Comparison of ENCODE assay signal across 1 cellular context in the genomic region with DNA sequence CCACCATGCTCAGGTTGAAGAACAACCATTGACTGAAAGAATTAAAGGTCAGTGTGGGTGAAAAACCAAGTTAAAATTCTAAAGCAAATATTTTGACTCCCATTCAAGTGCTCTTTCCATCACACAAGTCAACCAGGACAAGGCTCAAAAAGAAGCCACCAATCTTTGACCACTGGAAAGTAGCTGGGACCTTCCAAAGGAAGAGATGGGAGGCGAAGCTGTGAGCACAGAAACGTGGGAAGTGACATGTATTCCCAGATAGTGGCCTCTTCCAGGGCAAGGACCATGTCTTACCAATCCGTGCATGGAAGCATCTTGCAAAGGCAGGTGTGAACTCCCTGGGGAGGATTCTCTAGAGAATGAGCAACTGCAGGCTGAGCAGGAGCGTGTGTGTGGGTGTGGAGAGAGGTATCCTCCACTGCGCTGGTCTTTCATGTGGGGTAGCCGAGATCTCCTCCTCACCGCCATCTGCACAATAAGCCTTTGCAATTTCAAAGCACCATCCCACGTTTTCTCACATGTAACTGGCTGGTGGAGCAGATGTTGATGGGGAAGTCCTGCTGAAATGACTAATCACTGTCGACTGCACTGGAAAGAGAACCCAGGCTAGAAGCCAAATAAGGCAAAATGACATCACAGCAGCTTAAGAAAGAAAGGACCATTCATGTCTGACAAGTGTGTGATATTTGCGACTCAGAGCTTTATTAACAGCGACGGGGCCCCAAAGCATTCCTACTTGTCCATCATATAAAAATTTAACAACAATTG.
TF ChIP-seq lines count a peak whose summit lies in the region.

No MANE protein-coding gene starts in this region.

TF ChIP-seq in K562, 482 proteins besides CTCF, POLR2A, EP300 and RAD21 (continued from another document):
- TF ChIP-seq, protein P1, sequence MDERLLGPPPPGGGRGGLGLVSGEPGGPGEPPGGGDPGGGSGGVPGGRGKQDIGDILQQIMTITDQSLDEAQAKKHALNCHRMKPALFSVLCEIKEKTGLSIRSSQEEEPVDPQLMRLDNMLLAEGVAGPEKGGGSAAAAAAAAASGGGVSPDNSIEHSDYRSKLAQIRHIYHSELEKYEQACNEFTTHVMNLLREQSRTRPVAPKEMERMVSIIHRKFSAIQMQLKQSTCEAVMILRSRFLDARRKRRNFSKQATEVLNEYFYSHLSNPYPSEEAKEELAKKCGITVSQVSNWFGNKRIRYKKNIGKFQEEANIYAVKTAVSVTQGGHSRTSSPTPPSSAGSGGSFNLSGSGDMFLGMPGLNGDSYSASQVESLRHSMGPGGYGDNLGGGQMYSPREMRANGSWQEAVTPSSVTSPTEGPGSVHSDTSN (CRISPR knock-in tag; IDR thresholded peaks at IDR 0.05; ENCODE audit: low read depth): no peak
- TF ChIP-seq, protein P1 (tag; conservative IDR thresholded peaks at IDR 0.05; ENCODE audit: low read depth): peak; percentile 74
- TF ChIP-seq MCM3 (IDR thresholded peaks at IDR 0.05): no peak
- no peak for TF ChIP-seq U2AF1 (optimal IDR thresholded peaks at IDR 0.05; ENCODE audit: low read depth, low read length)
- TF ChIP-seq CREM (IDR thresholded peaks at IDR 0.05; ENCODE audit: low read depth): peak; percentile 55
- TF ChIP-seq MEF2A (IDR thresholded peaks at IDR 0.05; ENCODE audit: control insufficient read depth, low read depth, low read length): 0 out of 2 replicates have a peak, but pooled peaks have one; percentile 9
- TF ChIP-seq MTA3 (IDR thresholded peaks at IDR 0.05; ENCODE audit: borderline replicate concordance): 0 out of 2 replicates have a peak, but pooled peaks have one; percentile 26
- TF ChIP-seq NFXL1 (CRISPR knock-in tag; IDR thresholded peaks at IDR 0.05): no peak
- peak; percentile 55; the same call in 1 of the 2 replicates for TF ChIP-seq ADNP (tag; IDR thresholded peaks at IDR 0.05)
- TF ChIP-seq, protein P2, sequence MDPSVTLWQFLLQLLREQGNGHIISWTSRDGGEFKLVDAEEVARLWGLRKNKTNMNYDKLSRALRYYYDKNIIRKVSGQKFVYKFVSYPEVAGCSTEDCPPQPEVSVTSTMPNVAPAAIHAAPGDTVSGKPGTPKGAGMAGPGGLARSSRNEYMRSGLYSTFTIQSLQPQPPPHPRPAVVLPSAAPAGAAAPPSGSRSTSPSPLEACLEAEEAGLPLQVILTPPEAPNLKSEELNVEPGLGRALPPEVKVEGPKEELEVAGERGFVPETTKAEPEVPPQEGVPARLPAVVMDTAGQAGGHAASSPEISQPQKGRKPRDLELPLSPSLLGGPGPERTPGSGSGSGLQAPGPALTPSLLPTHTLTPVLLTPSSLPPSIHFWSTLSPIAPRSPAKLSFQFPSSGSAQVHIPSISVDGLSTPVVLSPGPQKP (CRISPR knock-in tag; IDR thresholded peaks at IDR 0.05): no peak
- peak; percentile 91 to 99 for TF ChIP-seq SRF (CRISPR knock-in tag; IDR thresholded peaks at IDR 0.05)
- TF ChIP-seq, protein P3, sequence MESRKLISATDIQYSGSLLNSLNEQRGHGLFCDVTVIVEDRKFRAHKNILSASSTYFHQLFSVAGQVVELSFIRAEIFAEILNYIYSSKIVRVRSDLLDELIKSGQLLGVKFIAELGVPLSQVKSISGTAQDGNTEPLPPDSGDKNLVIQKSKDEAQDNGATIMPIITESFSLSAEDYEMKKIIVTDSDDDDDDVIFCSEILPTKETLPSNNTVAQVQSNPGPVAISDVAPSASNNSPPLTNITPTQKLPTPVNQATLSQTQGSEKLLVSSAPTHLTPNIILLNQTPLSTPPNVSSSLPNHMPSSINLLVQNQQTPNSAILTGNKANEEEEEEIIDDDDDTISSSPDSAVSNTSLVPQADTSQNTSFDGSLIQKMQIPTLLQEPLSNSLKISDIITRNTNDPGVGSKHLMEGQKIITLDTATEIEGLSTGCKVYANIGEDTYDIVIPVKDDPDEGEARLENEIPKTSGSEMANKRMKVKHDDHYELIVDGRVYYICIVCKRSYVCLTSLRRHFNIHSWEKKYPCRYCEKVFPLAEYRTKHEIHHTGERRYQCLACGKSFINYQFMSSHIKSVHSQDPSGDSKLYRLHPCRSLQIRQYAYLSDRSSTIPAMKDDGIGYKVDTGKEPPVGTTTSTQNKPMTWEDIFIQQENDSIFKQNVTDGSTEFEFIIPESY (CRISPR knock-in tag; IDR thresholded peaks at IDR 0.05): peak; percentile 46
- TF ChIP-seq PHB2 (IDR thresholded peaks at IDR 0.05; ENCODE audit: low read depth): no peak
- no peak for TF ChIP-seq ZNF282 (CRISPR knock-in tag; IDR thresholded peaks at IDR 0.05)
- peak; percentile 41 for TF ChIP-seq FOSL1 (tag; conservative IDR thresholded peaks at IDR 0.05)
- TF ChIP-seq NFRKB (IDR thresholded peaks at IDR 0.05; ENCODE audit: low read depth): no peak
- TF ChIP-seq MEF2D (tag; conservative IDR thresholded peaks at IDR 0.05; ENCODE audit: low read depth): no peak
- no peak for TF ChIP-seq ZNF124 (CRISPR knock-in tag; IDR thresholded peaks at IDR 0.05)
- TF ChIP-seq, protein P4, sequence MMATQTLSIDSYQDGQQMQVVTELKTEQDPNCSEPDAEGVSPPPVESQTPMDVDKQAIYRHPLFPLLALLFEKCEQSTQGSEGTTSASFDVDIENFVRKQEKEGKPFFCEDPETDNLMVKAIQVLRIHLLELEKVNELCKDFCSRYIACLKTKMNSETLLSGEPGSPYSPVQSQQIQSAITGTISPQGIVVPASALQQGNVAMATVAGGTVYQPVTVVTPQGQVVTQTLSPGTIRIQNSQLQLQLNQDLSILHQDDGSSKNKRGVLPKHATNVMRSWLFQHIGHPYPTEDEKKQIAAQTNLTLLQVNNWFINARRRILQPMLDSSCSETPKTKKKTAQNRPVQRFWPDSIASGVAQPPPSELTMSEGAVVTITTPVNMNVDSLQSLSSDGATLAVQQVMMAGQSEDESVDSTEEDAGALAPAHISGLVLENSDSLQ (IDR thresholded peaks at IDR 0.05): peak; percentile 36
- no peak for TF ChIP-seq PYGO2 (tag; IDR thresholded peaks at IDR 0.05)
- TF ChIP-seq ZNF695 (CRISPR knock-in tag; IDR thresholded peaks at IDR 0.05): no peak
- TF ChIP-seq MXI1 (IDR thresholded peaks at IDR 0.05; ENCODE audit: low read depth, low read length): no peak
- TF ChIP-seq SMAD2 (IDR thresholded peaks at IDR 0.05; ENCODE audit: low read depth, low read length): no peak
- no peak for TF ChIP-seq ZNF165 (CRISPR knock-in tag; IDR thresholded peaks at IDR 0.05; ENCODE audit: borderline replicate concordance)
- TF ChIP-seq ATF1 (CRISPR knock-in tag; IDR thresholded peaks at IDR 0.05): no peak
- peak; percentile 53; the same call in 1 of the 2 replicates for TF ChIP-seq ATF1 (tag; IDR thresholded peaks at IDR 0.05)
- peak; percentile 64; the same call in 1 of the 2 replicates for TF ChIP-seq SPI1 (IDR thresholded peaks at IDR 0.05; ENCODE audit: borderline replicate concordance, low read depth, low read length)
- TF ChIP-seq, protein P5, sequence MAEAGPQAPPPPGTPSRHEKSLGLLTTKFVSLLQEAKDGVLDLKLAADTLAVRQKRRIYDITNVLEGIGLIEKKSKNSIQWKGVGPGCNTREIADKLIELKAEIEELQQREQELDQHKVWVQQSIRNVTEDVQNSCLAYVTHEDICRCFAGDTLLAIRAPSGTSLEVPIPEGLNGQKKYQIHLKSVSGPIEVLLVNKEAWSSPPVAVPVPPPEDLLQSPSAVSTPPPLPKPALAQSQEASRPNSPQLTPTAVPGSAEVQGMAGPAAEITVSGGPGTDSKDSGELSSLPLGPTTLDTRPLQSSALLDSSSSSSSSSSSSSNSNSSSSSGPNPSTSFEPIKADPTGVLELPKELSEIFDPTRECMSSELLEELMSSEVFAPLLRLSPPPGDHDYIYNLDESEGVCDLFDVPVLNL (CRISPR knock-in tag; IDR thresholded peaks at IDR 0.05; ENCODE audit: low read depth): no peak
- TF ChIP-seq ZNF217 (CRISPR knock-in tag; IDR thresholded peaks at IDR 0.05): no peak
- TF ChIP-seq, protein P6, sequence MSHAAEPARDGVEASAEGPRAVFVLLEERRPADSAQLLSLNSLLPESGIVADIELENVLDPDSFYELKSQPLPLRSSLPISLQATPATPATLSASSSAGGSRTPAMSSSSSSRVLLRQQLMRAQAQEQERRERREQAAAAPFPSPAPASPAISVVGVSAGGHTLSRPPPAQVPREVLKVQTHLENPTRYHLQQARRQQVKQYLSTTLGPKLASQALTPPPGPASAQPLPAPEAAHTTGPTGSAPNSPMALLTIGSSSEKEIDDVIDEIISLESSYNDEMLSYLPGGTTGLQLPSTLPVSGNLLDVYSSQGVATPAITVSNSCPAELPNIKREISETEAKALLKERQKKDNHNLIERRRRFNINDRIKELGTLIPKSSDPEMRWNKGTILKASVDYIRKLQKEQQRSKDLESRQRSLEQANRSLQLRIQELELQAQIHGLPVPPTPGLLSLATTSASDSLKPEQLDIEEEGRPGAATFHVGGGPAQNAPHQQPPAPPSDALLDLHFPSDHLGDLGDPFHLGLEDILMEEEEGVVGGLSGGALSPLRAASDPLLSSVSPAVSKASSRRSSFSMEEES (CRISPR knock-in tag; IDR thresholded peaks at IDR 0.05): no peak
- TF ChIP-seq MEIS2 (IDR thresholded peaks at IDR 0.05; ENCODE audit: partially characterized antibody): peak; percentile 67
- no peak for TF ChIP-seq CAMTA2 (CRISPR knock-in tag; conservative IDR thresholded peaks at IDR 0.05)
- TF ChIP-seq POU5F1 (IDR thresholded peaks at IDR 0.05; ENCODE audit: borderline replicate concordance, low read depth, low read length, partially characterized antibody): no peak
- peak; percentile 73 for TF ChIP-seq ZFP36 (IDR thresholded peaks at IDR 0.05; ENCODE audit: low read depth, low read length, partially characterized antibody)
- TF ChIP-seq, protein P7, sequence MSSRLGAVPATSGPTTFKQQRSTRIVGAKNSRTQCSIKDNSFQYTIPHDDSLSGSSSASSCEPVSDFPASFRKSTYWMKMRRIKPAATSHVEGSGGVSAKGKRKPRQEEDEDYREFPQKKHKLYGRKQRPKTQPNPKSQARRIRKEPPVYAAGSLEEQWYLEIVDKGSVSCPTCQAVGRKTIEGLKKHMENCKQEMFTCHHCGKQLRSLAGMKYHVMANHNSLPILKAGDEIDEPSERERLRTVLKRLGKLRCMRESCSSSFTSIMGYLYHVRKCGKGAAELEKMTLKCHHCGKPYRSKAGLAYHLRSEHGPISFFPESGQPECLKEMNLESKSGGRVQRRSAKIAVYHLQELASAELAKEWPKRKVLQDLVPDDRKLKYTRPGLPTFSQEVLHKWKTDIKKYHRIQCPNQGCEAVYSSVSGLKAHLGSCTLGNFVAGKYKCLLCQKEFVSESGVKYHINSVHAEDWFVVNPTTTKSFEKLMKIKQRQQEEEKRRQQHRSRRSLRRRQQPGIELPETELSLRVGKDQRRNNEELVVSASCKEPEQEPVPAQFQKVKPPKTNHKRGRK (tag; IDR thresholded peaks at IDR 0.05): no peak
- TF ChIP-seq, protein P8, sequence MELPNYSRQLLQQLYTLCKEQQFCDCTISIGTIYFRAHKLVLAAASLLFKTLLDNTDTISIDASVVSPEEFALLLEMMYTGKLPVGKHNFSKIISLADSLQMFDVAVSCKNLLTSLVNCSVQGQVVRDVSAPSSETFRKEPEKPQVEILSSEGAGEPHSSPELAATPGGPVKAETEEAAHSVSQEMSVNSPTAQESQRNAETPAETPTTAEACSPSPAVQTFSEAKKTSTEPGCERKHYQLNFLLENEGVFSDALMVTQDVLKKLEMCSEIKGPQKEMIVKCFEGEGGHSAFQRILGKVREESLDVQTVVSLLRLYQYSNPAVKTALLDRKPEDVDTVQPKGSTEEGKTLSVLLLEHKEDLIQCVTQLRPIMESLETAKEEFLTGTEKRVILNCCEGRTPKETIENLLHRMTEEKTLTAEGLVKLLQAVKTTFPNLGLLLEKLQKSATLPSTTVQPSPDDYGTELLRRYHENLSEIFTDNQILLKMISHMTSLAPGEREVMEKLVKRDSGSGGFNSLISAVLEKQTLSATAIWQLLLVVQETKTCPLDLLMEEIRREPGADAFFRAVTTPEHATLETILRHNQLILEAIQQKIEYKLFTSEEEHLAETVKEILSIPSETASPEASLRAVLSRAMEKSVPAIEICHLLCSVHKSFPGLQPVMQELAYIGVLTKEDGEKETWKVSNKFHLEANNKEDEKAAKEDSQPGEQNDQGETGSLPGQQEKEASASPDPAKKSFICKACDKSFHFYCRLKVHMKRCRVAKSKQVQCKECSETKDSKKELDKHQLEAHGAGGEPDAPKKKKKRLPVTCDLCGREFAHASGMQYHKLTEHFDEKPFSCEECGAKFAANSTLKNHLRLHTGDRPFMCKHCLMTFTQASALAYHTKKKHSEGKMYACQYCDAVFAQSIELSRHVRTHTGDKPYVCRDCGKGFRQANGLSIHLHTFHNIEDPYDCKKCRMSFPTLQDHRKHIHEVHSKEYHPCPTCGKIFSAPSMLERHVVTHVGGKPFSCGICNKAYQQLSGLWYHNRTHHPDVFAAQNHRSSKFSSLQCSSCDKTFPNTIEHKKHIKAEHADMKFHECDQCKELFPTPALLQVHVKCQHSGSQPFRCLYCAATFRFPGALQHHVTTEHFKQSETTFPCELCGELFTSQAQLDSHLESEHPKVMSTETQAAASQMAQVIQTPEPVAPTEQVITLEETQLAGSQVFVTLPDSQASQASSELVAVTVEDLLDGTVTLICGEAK (IDR thresholded peaks at IDR 0.05): peak; percentile 70
- TF ChIP-seq, protein P8 (CRISPR knock-in tag; IDR thresholded peaks at IDR 0.05): no peak
